ENCODE assay signal across 16 cellular contexts in the genomic region with DNA sequence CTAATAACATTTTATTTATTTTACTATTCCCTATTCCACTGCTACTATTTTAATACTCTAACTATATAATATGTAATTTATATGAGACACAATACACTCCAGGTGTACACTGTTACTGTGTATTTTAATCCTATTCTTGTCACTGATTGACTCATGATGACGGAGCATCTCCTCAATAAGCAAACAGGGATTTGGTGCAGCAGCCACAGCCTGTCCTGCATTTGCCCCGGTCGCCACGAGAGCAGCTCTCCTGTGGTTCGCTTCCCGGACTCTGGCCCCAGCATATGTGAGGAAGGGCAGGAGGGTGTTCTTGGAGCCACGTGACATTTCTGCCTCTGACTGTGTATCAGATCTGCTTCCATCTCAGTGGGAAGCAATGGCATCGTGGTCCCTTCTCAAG.
DNase-seq lines count a peak whose midpoint lies in the region; ATAC-seq and TF ChIP-seq lines count a peak whose summit lies in the region.
"Had no signal": no experiment of that assay in that cellular context is flagged by ENCODE, and none has a peak within 500 bp of the region (broad histone marks: within the 10 kb centered on the region; RNA-seq: fewer than 3 reads in every experiment).

No MANE protein-coding gene starts in this region.

- no peaks in the 10 kb centered on the region; the same call in 1 of the 2 replicates for H3K27me3 Mint-ChIP-seq in HFFc6 (ENCODE audit: insufficient read depth)

- peak overlapping the region; percentile 75 for H3K9ac ChIP-seq in smooth muscle cell (ENCODE audit: low read depth)

- peak; percentile 16 for DNase-seq in M059J (ENCODE audit: low read depth)
- DNase-seq in SJCRH30, result peak; percentile 29
- peak; percentile 41 for DNase-seq in hepatocyte (ENCODE audit: low spot score)
- no peak for DNase-seq in smooth muscle cell (lab: John Stamatoyannopoulos, UW; ENCODE audit: unreplicated experiment)
- DNase-seq in SIG-M5 treated with dmso at 0.1 percent for 504 hours (lab: John Stamatoyannopoulos, UW; ENCODE audit: unreplicated experiment), result no peak
- DNase-seq in HFFc6, result no peak
- no peak for DNase-seq in inferior parietal cortex (ENCODE audit: extremely low spot score)
- no peak for DNase-seq in left cardiac atrium
- DNase-seq: ACHN; BE2C; CD8-positive, alpha-beta memory T cell; EL; MM.1S; NCI-H2029; NK-92 treated with Interleukin-12 subunit alpha and Interleukin-12 subunit beta, amount 100 ng/mL, for 24 hours; OCI-M1 had no signal

- no peaks in the 10 kb centered on the region for H3K9me3 Mint-ChIP-seq in HFFc6
- H3K9me3 Mint-ChIP-seq: CD8-positive, alpha-beta memory T cell had no signal

- H3K9me3 ChIP-seq in SJCRH30 (replicated peaks) (no peaks in the 10 kb centered on the region), hepatocyte (ENCODE audit: low read depth) (no peaks in the 10 kb centered on the region), smooth muscle cell (replicated peaks; ENCODE audit: low read depth) (no peaks in the 10 kb centered on the region)
- H3K9me3 ChIP-seq: BE2C had no signal

- H4K20me1 ChIP-seq in hepatocyte (ENCODE audit: insufficient read depth, poor library complexity, severe bottlenecking), result no peaks in the 10 kb centered on the region
- H4K20me1 ChIP-seq in smooth muscle cell (ENCODE audit: low read depth), result no peaks in the 10 kb centered on the region

- no peak overlapping the region for H2AFZ ChIP-seq in hepatocyte
- no peak overlapping the region for H2AFZ ChIP-seq in smooth muscle cell (ENCODE audit: low read depth)

- no peaks in the 10 kb centered on the region for H3K36me3 Mint-ChIP-seq in HFFc6 (ENCODE audit: low read depth)
- H3K36me3 Mint-ChIP-seq: CD8-positive, alpha-beta memory T cell had no signal

- no peaks in the 10 kb centered on the region for H3K79me2 ChIP-seq in hepatocyte
- H3K79me2 ChIP-seq in smooth muscle cell (ENCODE audit: low read depth), result no peaks in the 10 kb centered on the region

- no peak overlapping the region for H3K27ac Mint-ChIP-seq in HFFc6

- peaks cover 36% of the 10 kb centered on the region for H3K4me1 ChIP-seq in SJCRH30
- peaks cover 19% of the 10 kb centered on the region for H3K4me1 ChIP-seq in hepatocyte (ENCODE audit: insufficient read depth)
- peaks cover 21% of the 10 kb centered on the region for H3K4me1 ChIP-seq in smooth muscle cell (ENCODE audit: low read depth)
- H3K4me1 ChIP-seq: BE2C had no signal

- H3K4me2 ChIP-seq in hepatocyte (no peak overlapping the region), smooth muscle cell (peak overlapping the region; percentile 58)

- peaks cover 39% of the 10 kb centered on the region for H3K4me1 Mint-ChIP-seq in HFFc6 (ENCODE audit: low read depth)

- no peaks in the 10 kb centered on the region; the same call in 1 of the 2 replicates for H3K27me3 ChIP-seq in SJCRH30
- H3K27me3 ChIP-seq in hepatocyte, result no peaks in the 10 kb centered on the region
- no peaks in the 10 kb centered on the region for H3K27me3 ChIP-seq in smooth muscle cell (ENCODE audit: low read depth)
- H3K27me3 ChIP-seq: BE2C had no signal

- no peak overlapping the region for H3K4me3 ChIP-seq in SJCRH30
- no peak overlapping the region for H3K4me3 ChIP-seq in hepatocyte
- no peak overlapping the region for H3K4me3 ChIP-seq in smooth muscle cell

- 63% methylated on average over 8 of the region's 8 CpGs for WGBS in hepatocyte (ENCODE audit: low lambda C conversion rate, missing lambda C conversion rate)
- 47% methylated on average over 8 of the region's 8 CpGs for WGBS in smooth muscle cell (ENCODE audit: low lambda C conversion rate)

- no peak overlapping the region for H3K4me3 Mint-ChIP-seq in HFFc6
- H3K4me3 Mint-ChIP-seq: CD8-positive, alpha-beta memory T cell had no signal

- intact Hi-C loops in left cardiac atrium (cut with DNase I), result no loop called here

- H3F3A ChIP-seq in smooth muscle cell (ENCODE audit: low read depth), result peaks cover 20% of the 10 kb centered on the region

- TF ChIP-seq CTCF in hepatocyte (IDR thresholded peaks at IDR 0.05; ENCODE audit: poor library complexity) (no peak), smooth muscle cell (IDR thresholded peaks at IDR 0.05; ENCODE audit: borderline replicate concordance, insufficient read depth, poor library complexity, severe bottlenecking) (no peak), HFFc6 (IDR thresholded peaks at IDR 0.05) (no peak)

- ATAC-seq in left cardiac atrium, result no peak

- no peaks in the 10 kb centered on the region for H3K9me2 ChIP-seq in hepatocyte (replicated peaks; ENCODE audit: insufficient read depth)

- no peak overlapping the region for H3K27ac ChIP-seq in SJCRH30
- H3K27ac ChIP-seq in hepatocyte, result no peak overlapping the region
- peak overlapping the region; percentile 90 for H3K27ac ChIP-seq in smooth muscle cell (ENCODE audit: low read depth)

- H3K36me3 ChIP-seq in SJCRH30 (no peaks in the 10 kb centered on the region), hepatocyte (replicated peaks; ENCODE audit: insufficient read depth, low read depth) (no peaks in the 10 kb centered on the region), smooth muscle cell (ENCODE audit: low read depth) (no peaks in the 10 kb centered on the region)
- H3K36me3 ChIP-seq: BE2C had no signal

Comparison
In these comparisons a context has a peak if more than half of its experiments do, and no peak if none do; other contexts are left out.
1. DNase-seq: peak in M059J (single experiment), SJCRH30 (2 of 2) and hepatocyte (single experiment); none in smooth muscle cell (single experiment), SIG-M5 treated with dmso at 0.1 percent for 504 hours (single experiment), HFFc6 (single experiment), inferior parietal cortex (single experiment) and left cardiac atrium (single experiment).